ENCODE assay signal across 10 cellular contexts in the genomic region with DNA sequence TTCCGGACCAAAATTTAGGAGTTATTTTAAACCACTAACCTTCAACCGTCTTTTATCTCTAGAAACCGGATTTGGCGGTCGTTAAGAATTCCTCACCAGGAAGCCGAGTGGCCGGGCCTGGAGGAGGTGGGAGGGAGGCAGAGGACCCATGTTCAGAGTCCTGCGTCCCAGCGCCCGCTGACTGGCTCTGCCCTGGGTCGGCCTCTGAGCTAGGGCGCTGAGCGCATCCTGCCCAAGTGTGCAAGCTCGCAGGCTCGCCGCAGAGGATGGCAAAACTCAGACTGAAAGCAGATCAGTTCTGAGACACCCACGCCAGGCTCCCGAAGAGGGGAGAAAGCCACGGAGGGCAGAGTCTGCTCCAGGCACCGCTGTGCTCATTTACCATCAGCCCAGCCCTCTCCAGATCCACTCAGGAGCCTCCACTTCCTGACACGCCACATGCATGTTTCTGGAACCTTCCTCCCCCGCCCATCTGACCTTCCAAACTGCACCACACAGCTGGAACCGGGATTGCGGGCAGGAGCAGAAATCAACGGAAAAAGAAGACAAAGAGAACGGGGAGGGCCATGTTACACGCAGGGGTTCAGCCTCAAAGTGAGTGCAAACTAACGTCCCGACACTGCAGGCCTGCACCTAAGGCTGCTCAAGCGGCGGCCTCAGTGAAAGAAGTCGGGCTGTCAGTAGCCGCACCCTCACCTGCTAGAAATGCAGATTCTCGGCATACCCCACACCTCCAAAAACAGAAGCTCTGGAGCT. TPM values are rescaled to one million over a fixed set of nuclear protein-coding genes. Genes with fewer than 3 reads are reported as not detected.
DNase-seq lines count a peak whose midpoint lies in the region; ATAC-seq and TF ChIP-seq lines count a peak whose summit lies in the region.
"Had no signal": no experiment of that assay in that cellular context is flagged by ENCODE, and none has a peak within 500 bp of the region (broad histone marks: within the 10 kb centered on the region; RNA-seq: fewer than 3 reads in every experiment).

No MANE protein-coding gene starts in this region.

- H3K4me1 ChIP-seq in mesenchymal stem cell (ENCODE audit: control insufficient read depth, insufficient read depth, low read depth, low read length) (peaks cover 32% of the 10 kb centered on the region), thoracic aorta (ENCODE audit: control insufficient read depth in 1 of 2, low read depth in 2 of 2) (peaks cover 64 to 95% of the 10 kb centered on the region in 2 donors)

- H3K4me3 Mint-ChIP-seq in activated T-cell treated with anti-CD3 and anti-CD28 coated beads, Interleukin-2, amount 50 U/mL, for 24 hours: no peak overlapping the region

- H4K91ac ChIP-seq in mesenchymal stem cell (ENCODE audit: low read length): peak overlapping the region; percentile 70

- no peak overlapping the region for H2BK120ac ChIP-seq in mesenchymal stem cell (ENCODE audit: low read depth, low read length)

- H3K9me3 ChIP-seq in mesenchymal stem cell (ENCODE audit: control insufficient read depth, low read length) (no peaks in the 10 kb centered on the region), thoracic aorta (no peaks in the 10 kb centered on the region)

- 66% methylated on average over 34 of the region's 34 CpGs for WGBS in mesenchymal stem cell

- peak; percentile 36 for ATAC-seq in thoracic aorta (ENCODE audit: insufficient number of reproducible peaks, low FRiP score, low read depth)
- ATAC-seq in GM21825 (IDR thresholded peaks at IDR 0.05; ENCODE audit: unreplicated experiment): no peak
- no peak for ATAC-seq in HG03095 (IDR thresholded peaks at IDR 0.05; ENCODE audit: unreplicated experiment)
- ATAC-seq: HCT116 had no signal

- no peak overlapping the region for H3K23ac ChIP-seq in mesenchymal stem cell (ENCODE audit: low read length in 2 of 2)

- H2BK12ac ChIP-seq in mesenchymal stem cell (ENCODE audit: low read length in 2 of 2): peak overlapping the region in 1 of 2 experiments; percentile 1

- H3K4me2 ChIP-seq in mesenchymal stem cell (ENCODE audit: low read length, poor library complexity, severe bottlenecking): no peak overlapping the region

- no peak overlapping the region for H3K9ac ChIP-seq in mesenchymal stem cell (ENCODE audit: low read length)

- H3K79me1 ChIP-seq in mesenchymal stem cell (replicated peaks; ENCODE audit: low read length, poor library complexity, severe bottlenecking): peaks cover 9% of the 10 kb centered on the region

- no peak overlapping the region for H3K14ac ChIP-seq in mesenchymal stem cell (ENCODE audit: low read length in 2 of 2)

- H3K18ac ChIP-seq in mesenchymal stem cell (ENCODE audit: low read depth in 1 of 2, low read length in 2 of 2): peak overlapping the region in 1 of 2 experiments; percentile 2

- no peaks in the 10 kb centered on the region for H3K9me3 Mint-ChIP-seq in activated T-cell treated with anti-CD3 and anti-CD28 coated beads, Interleukin-2, amount 50 U/mL, for 24 hours

- no peak overlapping the region for H2AFZ ChIP-seq in mesenchymal stem cell (ENCODE audit: low read depth, low read length)

- no peaks in the 10 kb centered on the region for H3K27me3 ChIP-seq in mesenchymal stem cell (ENCODE audit: control insufficient read depth in 1 of 2, insufficient read depth in 1 of 2, low read length in 2 of 2)
- no peaks in the 10 kb centered on the region for H3K27me3 ChIP-seq in thoracic aorta (replicated peaks; ENCODE audit: insufficient read depth)

- no peak overlapping the region for H2BK5ac ChIP-seq in mesenchymal stem cell (ENCODE audit: low read depth, low read length, poor library complexity, severe bottlenecking)

- no peaks in the 10 kb centered on the region for H3K36me3 Mint-ChIP-seq in activated T-cell treated with anti-CD3 and anti-CD28 coated beads, Interleukin-2, amount 50 U/mL, for 24 hours (ENCODE audit: low read depth)

- DNase-seq in activated T-cell treated with anti-CD3 and anti-CD28 coated beads, Interleukin-2, amount 50 U/mL, for 24 hours: peak; percentile 34
- no peak for DNase-seq in activated T-cell treated with anti-CD3 and anti-CD28 coated beads, Interleukin-2, amount 50 U/mL, for 1 hour
- DNase-seq in cardiac fibroblast (ENCODE audit: low read depth in 2 of 2) (peak; percentile 61 to 70), mesenchymal stem cell (peak; percentile 61), thoracic aorta (ENCODE audit: low spot score) (no peak), posterior cingulate gyrus (no peak)
- DNase-seq: NCI-H526 treated with DMSO at 0.1 percent for 48 hours had no signal

- TF ChIP-seq CTCF in cardiac fibroblast (IDR thresholded peaks at IDR 0.05; ENCODE audit: low read depth, low read length): no peak
- TF ChIP-seq CTCF in thoracic aorta (IDR thresholded peaks at IDR 0.05): no peak

- H3K4me1 Mint-ChIP-seq in activated T-cell treated with anti-CD3 and anti-CD28 coated beads, Interleukin-2, amount 50 U/mL, for 24 hours (ENCODE audit: low read depth): peaks cover 7% of the 10 kb centered on the region

- H4K8ac ChIP-seq in mesenchymal stem cell (ENCODE audit: low read length): peak overlapping the region; percentile 68

- H3K36me3 ChIP-seq in mesenchymal stem cell (ENCODE audit: control insufficient read depth in 1 of 2, insufficient read depth in 2 of 2, low read depth in 1 of 2, low read length in 2 of 2) (peaks cover 0 to 33% of the 10 kb centered on the region in 2 experiments), thoracic aorta (no peaks in the 10 kb centered on the region)

- H3K27ac Mint-ChIP-seq in activated T-cell treated with anti-CD3 and anti-CD28 coated beads, Interleukin-2, amount 50 U/mL, for 24 hours: no peak overlapping the region

- H2BK15ac ChIP-seq in mesenchymal stem cell (ENCODE audit: low read depth, poor library complexity, severe bottlenecking): no peak overlapping the region

- peak overlapping the region in 1 of 2 experiments; percentile 2 for H3K4ac ChIP-seq in mesenchymal stem cell (ENCODE audit: low read depth in 1 of 2, low read length in 2 of 2)

- intact Hi-C loops in posterior cingulate gyrus (cut with DNase I): no loop called here

- no peak overlapping the region for H2AK5ac ChIP-seq in mesenchymal stem cell (ENCODE audit: low read length, severe bottlenecking)

- H3K27ac ChIP-seq in mesenchymal stem cell (ENCODE audit: low read length, poor library complexity, severe bottlenecking) (no peak overlapping the region), thoracic aorta (peak overlapping the region; percentile 69 to 73)

- H3K27me3 Mint-ChIP-seq in activated T-cell treated with anti-CD3 and anti-CD28 coated beads, Interleukin-2, amount 50 U/mL, for 24 hours: peaks cover 77% of the 10 kb centered on the region

- H3K4me3 ChIP-seq in cardiac fibroblast (replicated peaks in 1 of 2; ENCODE audit: low read depth in 2 of 2, low read length in 2 of 2) (peak overlapping the region in 1 of 2 donors; percentile 16), mesenchymal stem cell (ENCODE audit: insufficient read depth in 1 of 2, low read depth in 1 of 2, low read length in 2 of 2) (no peak overlapping the region), thoracic aorta (peak overlapping the region; percentile 63)

RNA-seq across cellular contexts. Expression of gene COL4A1, which starts 8.2 kb away (rescaled TPM):
- 2,271 TPM for polyA plus RNA-seq in mesenchymal stem cell (2013, experiment 1 of 2)
- 2,270 TPM for polyA plus RNA-seq in mesenchymal stem cell (2013, experiment 2 of 2)
- 100 to 1,000 TPM; 505 to 852 TPM for total RNA-seq in thoracic aorta

RNA-seq across cellular contexts. Expression of gene COL4A2, which starts 8.3 kb away (rescaled TPM):
- polyA plus RNA-seq in mesenchymal stem cell (2013, experiment 1 of 2): 2,099 TPM
- 2,053 TPM for polyA plus RNA-seq in mesenchymal stem cell (2013, experiment 2 of 2)
- 1,000 to 10,000 TPM in 1 of 2 donors, 100 to 1,000 TPM in 1; 999 to 1,135 TPM for total RNA-seq in thoracic aorta

Comparison
In these comparisons a context has a peak if more than half of its experiments do, and no peak if none do; other contexts are left out.
1. DNase-seq: peak in activated T-cell treated with anti-CD3 and anti-CD28 coated beads, Interleukin-2, amount 50 U/mL, for 24 hours (single experiment), cardiac fibroblast (2 of 2) and mesenchymal stem cell (single experiment); none in activated T-cell treated with anti-CD3 and anti-CD28 coated beads, Interleukin-2, amount 50 U/mL, for 1 hour (single experiment), thoracic aorta (single experiment) and posterior cingulate gyrus (0 of 10).